ENCODE assay signal across 10 cellular contexts in the genomic region with DNA sequence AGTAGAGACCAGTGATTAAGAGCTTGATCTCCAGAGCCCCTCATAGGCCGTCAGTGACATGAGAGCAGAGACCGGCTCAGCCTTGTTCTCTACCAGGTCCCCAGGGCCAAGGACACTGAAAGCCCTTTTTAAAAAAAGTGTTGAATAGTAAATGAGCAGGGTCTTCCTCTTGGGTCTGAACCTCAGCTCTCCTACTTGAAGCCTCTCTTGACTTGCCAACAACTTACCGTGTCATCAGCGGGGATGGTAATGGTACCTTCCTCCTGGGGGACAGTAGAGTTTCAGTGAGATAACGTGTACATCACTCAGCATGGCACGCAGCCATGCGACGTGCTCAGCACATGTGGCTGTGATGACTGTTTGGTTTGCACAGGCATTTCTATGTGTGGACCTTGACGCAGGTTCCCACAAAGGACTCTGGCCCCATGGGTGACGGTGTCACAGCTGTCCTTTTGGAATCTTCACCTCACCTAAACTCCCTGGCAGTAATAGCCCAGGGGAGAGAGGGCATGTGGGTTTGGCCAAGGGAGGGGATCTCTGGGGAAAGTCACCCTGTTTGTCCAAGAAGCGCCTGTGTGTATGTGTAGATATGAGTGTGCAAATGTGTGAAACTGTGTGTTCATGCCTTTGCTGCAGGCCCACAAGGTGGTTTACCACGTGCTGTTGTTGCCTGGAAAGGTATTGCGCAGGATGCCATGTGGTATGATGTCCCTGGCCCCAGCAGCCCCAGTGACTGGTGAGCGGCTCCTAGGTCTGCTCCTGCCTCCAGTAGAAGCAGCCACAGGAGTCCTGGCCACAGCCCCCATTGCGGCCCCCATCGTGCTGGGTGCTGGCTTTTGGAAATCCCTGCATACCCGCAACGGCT. TPM values are rescaled to one million over a fixed set of nuclear protein-coding genes. Genes with fewer than 3 reads are reported as not detected.
DNase-seq lines count a peak whose midpoint lies in the region; ATAC-seq lines count a peak whose summit lies in the region.
"Had no signal": no experiment of that assay in that cellular context is flagged by ENCODE, and none has a peak within 500 bp of the region (broad histone marks: within the 10 kb centered on the region; RNA-seq: fewer than 3 reads in every experiment).

No MANE protein-coding gene starts in this region.

- H3K4me1 Mint-ChIP-seq in activated CD4-positive, alpha-beta T cell treated with anti-CD3 and anti-CD28 coated beads for 36 hours = peaks cover 38% of the 10 kb centered on the region
- H3K4me1 Mint-ChIP-seq in activated naive CD8-positive, alpha-beta T cell treated with anti-CD3 and anti-CD28 coated beads for 36 hours = peaks cover 64% of the 10 kb centered on the region
- peaks cover 78% of the 10 kb centered on the region for H3K4me1 Mint-ChIP-seq in stimulated activated naive CD8-positive, alpha-beta T cell treated with anti-CD3 and anti-CD28 coated beads, Interleukin-15, Interleukin-2, amounts not matched to agents 100 ng/mL and 50 ng/mL, for 24 hours (ENCODE audit: low read depth)

- H3K27ac Mint-ChIP-seq in activated CD4-positive, alpha-beta T cell treated with anti-CD3 and anti-CD28 coated beads for 36 hours = peak overlapping the region; percentile 32
- H3K27ac Mint-ChIP-seq in activated naive CD8-positive, alpha-beta T cell treated with anti-CD3 and anti-CD28 coated beads for 36 hours = peak overlapping the region; percentile 30
- H3K27ac Mint-ChIP-seq in stimulated activated naive CD8-positive, alpha-beta T cell treated with anti-CD3 and anti-CD28 coated beads, Interleukin-15, Interleukin-2, amounts not matched to agents 100 ng/mL and 50 ng/mL, for 24 hours = peak overlapping the region; percentile 77

- no peaks in the 10 kb centered on the region for H3K9me3 Mint-ChIP-seq in activated CD4-positive, alpha-beta T cell treated with anti-CD3 and anti-CD28 coated beads for 36 hours (ENCODE audit: low read depth)
- no peaks in the 10 kb centered on the region for H3K9me3 Mint-ChIP-seq in activated naive CD8-positive, alpha-beta T cell treated with anti-CD3 and anti-CD28 coated beads for 36 hours
- H3K9me3 Mint-ChIP-seq in stimulated activated naive CD8-positive, alpha-beta T cell treated with anti-CD3 and anti-CD28 coated beads, Interleukin-15, Interleukin-2, amounts not matched to agents 100 ng/mL and 50 ng/mL, for 24 hours = no peaks in the 10 kb centered on the region

- peaks cover 2% of the 10 kb centered on the region for H3K36me3 Mint-ChIP-seq in activated CD4-positive, alpha-beta T cell treated with anti-CD3 and anti-CD28 coated beads for 36 hours (ENCODE audit: low read depth)
- H3K36me3 Mint-ChIP-seq in activated naive CD8-positive, alpha-beta T cell treated with anti-CD3 and anti-CD28 coated beads for 36 hours = peaks cover 5% of the 10 kb centered on the region
- H3K36me3 Mint-ChIP-seq in stimulated activated naive CD8-positive, alpha-beta T cell treated with anti-CD3 and anti-CD28 coated beads, Interleukin-15, Interleukin-2, amounts not matched to agents 100 ng/mL and 50 ng/mL, for 24 hours (ENCODE audit: low read depth) = no peaks in the 10 kb centered on the region

- peak; percentile 56 for DNase-seq in activated CD4-positive, alpha-beta T cell treated with anti-CD3 and anti-CD28 coated beads for 36 hours
- DNase-seq in activated CD4-positive, alpha-beta T cell treated with anti-CD3 and anti-CD28 coated beads, Interleukin-2, amount 50 U/mL, for 48 hours = no peak
- DNase-seq in activated naive CD8-positive, alpha-beta T cell treated with anti-CD3 and anti-CD28 coated beads for 36 hours = no peak
- DNase-seq in left colon (peak in 1 of 2 donors; percentile 58), hippocampal formation (lab: John Stamatoyannopoulos, UW) (no peak)
- DNase-seq: effector CD8-positive, alpha-beta T cell; SHP77 treated with DMSO at 0.1 percent for 48 hours had no signal

- POLR2A ChIA-PET in activated CD4-positive, alpha-beta T cell treated with anti-CD3 and anti-CD28 coated beads for 36 hours (lab: Charles Lee) = no interaction called here

- no peaks in the 10 kb centered on the region for H3K27me3 Mint-ChIP-seq in activated CD4-positive, alpha-beta T cell treated with anti-CD3 and anti-CD28 coated beads for 36 hours
- no peaks in the 10 kb centered on the region for H3K27me3 Mint-ChIP-seq in activated naive CD8-positive, alpha-beta T cell treated with anti-CD3 and anti-CD28 coated beads for 36 hours
- no peaks in the 10 kb centered on the region for H3K27me3 Mint-ChIP-seq in stimulated activated naive CD8-positive, alpha-beta T cell treated with anti-CD3 and anti-CD28 coated beads, Interleukin-15, Interleukin-2, amounts not matched to agents 100 ng/mL and 50 ng/mL, for 24 hours

- CTCF ChIA-PET in activated CD4-positive, alpha-beta T cell treated with anti-CD3 and anti-CD28 coated beads for 36 hours (lab: Charles Lee) = interaction anchor here (1.2 to 1.3 kb wide), 3 partner anchors 15 to 138 kb away, joined by 3 read pairs; no protein-coding TSS in a partner anchor

- peak; percentile 58 for ATAC-seq in activated CD4-positive, alpha-beta T cell treated with anti-CD3 and anti-CD28 coated beads for 36 hours
- ATAC-seq in left colon (peak; percentile 33), GM21367 (IDR thresholded peaks at IDR 0.05; ENCODE audit: unreplicated experiment) (no peak), HG03342 (IDR thresholded peaks at IDR 0.05; ENCODE audit: unreplicated experiment) (no peak)

- H3K4me3 Mint-ChIP-seq in activated CD4-positive, alpha-beta T cell treated with anti-CD3 and anti-CD28 coated beads for 36 hours = no peak overlapping the region
- no peak overlapping the region for H3K4me3 Mint-ChIP-seq in activated naive CD8-positive, alpha-beta T cell treated with anti-CD3 and anti-CD28 coated beads for 36 hours
- no peak overlapping the region for H3K4me3 Mint-ChIP-seq in stimulated activated naive CD8-positive, alpha-beta T cell treated with anti-CD3 and anti-CD28 coated beads, Interleukin-15, Interleukin-2, amounts not matched to agents 100 ng/mL and 50 ng/mL, for 24 hours

- intact Hi-C loops in activated CD4-positive, alpha-beta T cell treated with anti-CD3 and anti-CD28 coated beads for 36 hours (cut with DNase I, micrococcal nuclease) = no loop called here
- intact Hi-C loops in left colon (cut with DNase I, micrococcal nuclease) = loop anchor here in 1 of 2 donors (10.0 kb wide), 1 partner anchor 52 kb away; no protein-coding TSS in a partner anchor

RNA-seq across cellular contexts. Expression of a gene that starts 18.7 kb away (rescaled TPM):
- 10 to 100 TPM; 40.3 to 50.0 TPM for total RNA-seq in activated CD4-positive, alpha-beta T cell treated with anti-CD3 and anti-CD28 coated beads for 36 hours
- 10 to 100 TPM; 45.9 to 46.9 TPM for total RNA-seq in activated naive CD8-positive, alpha-beta T cell treated with anti-CD3 and anti-CD28 coated beads for 36 hours
- total RNA-seq in left colon = 100 to 1,000 TPM; 201 to 223 TPM

Comparison
In these comparisons a context has a peak if more than half of its experiments do, and no peak if none do; other contexts are left out.
1. ATAC-seq: peak in activated CD4-positive, alpha-beta T cell treated with anti-CD3 and anti-CD28 coated beads for 36 hours (single experiment) and left colon (single experiment); none in GM21367 (single experiment) and HG03342 (single experiment).
2. Peak in every context shown above with its lines, with median percentiles within 50 percentile points of each other: H3K27ac Mint-ChIP-seq.